Comparison of ENCODE assay signal across 1 cellular context in genomic region chr11:67117176-67117575, GRCh38.
TF ChIP-seq lines count a peak whose summit lies in the region.

No MANE protein-coding gene starts in this region.

TF ChIP-seq in HepG2, 621 proteins besides CTCF, POLR2A, EP300 and RAD21:
- TF ChIP-seq ZNF576 (CRISPR knock-in tag; IDR thresholded peaks at IDR 0.05) = no peak
- TF ChIP-seq MAFG (CRISPR knock-in tag; IDR thresholded peaks at IDR 0.05) = no peak
- no peak for TF ChIP-seq IKZF4 (CRISPR knock-in tag; IDR thresholded peaks at IDR 0.05; ENCODE audit: borderline replicate concordance, low read depth, not compliant biosample characterization)
- TF ChIP-seq MTA3 (CRISPR knock-in tag; IDR thresholded peaks at IDR 0.05) = no peak
- TF ChIP-seq ZMYM3 (CRISPR knock-in tag; IDR thresholded peaks at IDR 0.05) = no peak
- no peak for TF ChIP-seq ZNF75D (CRISPR knock-in tag; IDR thresholded peaks at IDR 0.05; ENCODE audit: borderline replicate concordance)
- no peak for TF ChIP-seq SNAPC4 (CRISPR knock-in tag; IDR thresholded peaks at IDR 0.05)
- no peak for TF ChIP-seq MED8 (CRISPR knock-in tag; IDR thresholded peaks at IDR 0.05; ENCODE audit: insufficient replicate concordance)
- no peak for TF ChIP-seq THAP9 (CRISPR knock-in tag; IDR thresholded peaks at IDR 0.05; ENCODE audit: borderline replicate concordance)
- TF ChIP-seq MTF1 (CRISPR knock-in tag; IDR thresholded peaks at IDR 0.05) = no peak
- no peak for TF ChIP-seq PRMT3 (CRISPR knock-in tag; IDR thresholded peaks at IDR 0.05; ENCODE audit: borderline replicate concordance, low read depth)
- no peak for TF ChIP-seq HMGXB4 (CRISPR knock-in tag; IDR thresholded peaks at IDR 0.05; ENCODE audit: borderline replicate concordance in 1 of 2, low read depth in 1 of 2)
- no peak for TF ChIP-seq MZF1 (CRISPR knock-in tag; IDR thresholded peaks at IDR 0.05; ENCODE audit: borderline replicate concordance)
- no peak for TF ChIP-seq ZNF749 (CRISPR knock-in tag; IDR thresholded peaks at IDR 0.05; ENCODE audit: borderline replicate concordance)
- TF ChIP-seq ELF1 (CRISPR knock-in tag; IDR thresholded peaks at IDR 0.05) = no peak
